Comparison of ENCODE assay signal across 16 cellular contexts in genomic region chr2:206856474-206856873, GRCh38.
DNase-seq lines count a peak whose midpoint lies in the region; ATAC-seq and TF ChIP-seq lines count a peak whose summit lies in the region.
"Had no signal": no experiment of that assay in that cellular context is flagged by ENCODE, and none has a peak within 500 bp of the region (broad histone marks: within the 10 kb centered on the region; RNA-seq: fewer than 3 reads in every experiment).

No MANE protein-coding gene starts in this region.

- H3K4me3 ChIP-seq in fibroblast of the aortic adventitia (ENCODE audit: low read depth, low read length), result no peak overlapping the region
- H3K4me3 ChIP-seq: psoas muscle, upper lobe of left lung had no signal

- TF ChIP-seq CTCF in fibroblast of the aortic adventitia (IDR thresholded peaks at IDR 0.05; ENCODE audit: insufficient read depth, low read length), result no peak

- ATAC-seq in HG02852 (IDR thresholded peaks at IDR 0.05; ENCODE audit: unreplicated experiment) (no peak), HG03521 (IDR thresholded peaks at IDR 0.05; ENCODE audit: unreplicated experiment) (no peak)
- ATAC-seq: activated CD8-positive, alpha-beta T cell treated with anti-CD3 and anti-CD28 coated beads for 36 hours; natural killer cell; psoas muscle had no signal

- DNase-seq in NCI-H446 treated with DMSO at 0.1 percent for 48 hours (lab: John Stamatoyannopoulos, UW) (peak; percentile 21), NCI-H446 (lab: John Stamatoyannopoulos, UW) (no peak), amniotic epithelial cell (ENCODE audit: low read depth) (peak; percentile 35), fibroblast of the aortic adventitia (ENCODE audit: low read depth) (peak; percentile 70), stromal cell of bone marrow (ENCODE audit: low read depth) (peak; percentile 41), NCI-H524 treated with DMSO at 0.1 percent for 48 hours (lab: John Stamatoyannopoulos, UW) (no peak)
- DNase-seq: activated CD8-positive, alpha-beta T cell treated with anti-CD3 and anti-CD28 coated beads for 36 hours; activated naive CD8-positive, alpha-beta T cell treated with anti-CD3 and anti-CD28 coated beads, Interleukin-2, amount 10 ng/mL, durations not matched to agents 7 days and 5 days; activated T-cell treated with anti-CD3 and anti-CD28 coated beads, Interleukin-2, amount 50 U/mL, for 48 hours; natural killer cell; NCI-H1694; psoas muscle; stimulated activated naive CD4-positive, alpha-beta T cell; upper lobe of left lung had no signal

Comparison
In these comparisons a context has a peak if more than half of its experiments do, and no peak if none do; other contexts are left out.
1. DNase-seq: peak in NCI-H446 treated with DMSO at 0.1 percent for 48 hours (single experiment), amniotic epithelial cell (single experiment), fibroblast of the aortic adventitia (single experiment) and stromal cell of bone marrow (single experiment); none in NCI-H446 (0 of 2) and NCI-H524 treated with DMSO at 0.1 percent for 48 hours (single experiment).